In the genomic region with DNA sequence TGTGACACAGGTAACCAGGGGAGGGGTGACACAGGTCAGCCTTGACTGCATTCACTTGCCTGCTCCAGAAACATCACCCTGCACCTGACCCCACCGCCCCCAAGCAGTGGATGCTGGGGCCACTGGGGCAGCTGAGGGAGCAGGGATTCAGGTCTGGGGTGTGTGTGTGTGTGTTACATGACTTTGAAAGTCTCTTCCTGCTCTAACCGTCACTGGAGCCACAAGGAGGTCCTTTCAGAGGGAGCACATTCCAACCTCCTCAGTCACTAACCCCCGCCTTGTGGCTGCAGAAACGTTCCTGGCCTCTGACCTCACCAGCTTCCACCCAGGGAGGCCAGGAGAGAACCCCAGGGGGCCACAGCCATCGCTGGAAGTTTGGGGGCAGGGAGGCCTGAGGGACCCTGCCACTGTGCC, we compare ENCODE assay signal across 2 cellular contexts.
TF ChIP-seq lines count a peak whose summit lies in the region.

No MANE protein-coding gene starts in this region.

TF ChIP-seq in IMR-90, 13 proteins besides CTCF, POLR2A, EP300 and RAD21:
- TF ChIP-seq SMC3 (IDR thresholded peaks at IDR 0.05; ENCODE audit: low read depth, low read length) = no peak
- TF ChIP-seq CEBPB (IDR thresholded peaks at IDR 0.05; ENCODE audit: low read depth, low read length) = no peak
- no peak for TF ChIP-seq ELK1 (IDR thresholded peaks at IDR 0.05; ENCODE audit: borderline replicate concordance, low read depth, low read length)
- TF ChIP-seq RCOR1 (IDR thresholded peaks at IDR 0.05; ENCODE audit: insufficient replicate concordance, low read length) = no peak
- TF ChIP-seq NFE2L2 (IDR thresholded peaks at IDR 0.05; ENCODE audit: low read depth, low read length) = peak; percentile 2; the same call in 1 of the 2 replicates
- no peak for TF ChIP-seq CHD1 (IDR thresholded peaks at IDR 0.05; ENCODE audit: low read depth, low read length)
- no peak for TF ChIP-seq MXI1 (IDR thresholded peaks at IDR 0.05; ENCODE audit: borderline replicate concordance, low read depth, low read length)
- no peak for TF ChIP-seq RFX5 (IDR thresholded peaks at IDR 0.05; ENCODE audit: low read depth, low read length)
- peak; percentile 79 for TF ChIP-seq FOS (IDR thresholded peaks at IDR 0.05; ENCODE audit: low read depth, low read length)
- peak; percentile 76 for TF ChIP-seq MAZ (IDR thresholded peaks at IDR 0.05; ENCODE audit: borderline replicate concordance, low read depth, low read length)
- TF ChIP-seq, protein P1, sequence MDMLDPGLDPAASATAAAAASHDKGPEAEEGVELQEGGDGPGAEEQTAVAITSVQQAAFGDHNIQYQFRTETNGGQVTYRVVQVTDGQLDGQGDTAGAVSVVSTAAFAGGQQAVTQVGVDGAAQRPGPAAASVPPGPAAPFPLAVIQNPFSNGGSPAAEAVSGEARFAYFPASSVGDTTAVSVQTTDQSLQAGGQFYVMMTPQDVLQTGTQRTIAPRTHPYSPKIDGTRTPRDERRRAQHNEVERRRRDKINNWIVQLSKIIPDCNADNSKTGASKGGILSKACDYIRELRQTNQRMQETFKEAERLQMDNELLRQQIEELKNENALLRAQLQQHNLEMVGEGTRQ (IDR thresholded peaks at IDR 0.05; ENCODE audit: low read depth, low read length) = 0 out of 2 replicates have a peak, but pooled peaks have one; percentile 2
- TF ChIP-seq BHLHE40 (IDR thresholded peaks at IDR 0.05; ENCODE audit: low read depth, low read length) = peak; percentile 67
- TF ChIP-seq MAFK (IDR thresholded peaks at IDR 0.05; ENCODE audit: low read depth, low read length) = no peak

TF ChIP-seq in GM12891, 5 proteins besides CTCF, POLR2A, EP300 and RAD21:
- TF ChIP-seq TAF1 (IDR thresholded peaks at IDR 0.05; ENCODE audit: low read depth, low read length) (no peak), POLR2AphosphoS5 (IDR thresholded peaks at IDR 0.05; ENCODE audit: low read depth, low read length) (no peak), POU2F2 (IDR thresholded peaks at IDR 0.05; ENCODE audit: low read depth, low read length) (no peak), PAX5 (IDR thresholded peaks at IDR 0.05; ENCODE audit: insufficient read depth, low read length, severe bottlenecking) (no peak), SPI1 (IDR thresholded peaks at IDR 0.05; ENCODE audit: low read depth, low read length) (no peak)
